9 cellular contexts compared by ENCODE assay signal in the genomic region with DNA sequence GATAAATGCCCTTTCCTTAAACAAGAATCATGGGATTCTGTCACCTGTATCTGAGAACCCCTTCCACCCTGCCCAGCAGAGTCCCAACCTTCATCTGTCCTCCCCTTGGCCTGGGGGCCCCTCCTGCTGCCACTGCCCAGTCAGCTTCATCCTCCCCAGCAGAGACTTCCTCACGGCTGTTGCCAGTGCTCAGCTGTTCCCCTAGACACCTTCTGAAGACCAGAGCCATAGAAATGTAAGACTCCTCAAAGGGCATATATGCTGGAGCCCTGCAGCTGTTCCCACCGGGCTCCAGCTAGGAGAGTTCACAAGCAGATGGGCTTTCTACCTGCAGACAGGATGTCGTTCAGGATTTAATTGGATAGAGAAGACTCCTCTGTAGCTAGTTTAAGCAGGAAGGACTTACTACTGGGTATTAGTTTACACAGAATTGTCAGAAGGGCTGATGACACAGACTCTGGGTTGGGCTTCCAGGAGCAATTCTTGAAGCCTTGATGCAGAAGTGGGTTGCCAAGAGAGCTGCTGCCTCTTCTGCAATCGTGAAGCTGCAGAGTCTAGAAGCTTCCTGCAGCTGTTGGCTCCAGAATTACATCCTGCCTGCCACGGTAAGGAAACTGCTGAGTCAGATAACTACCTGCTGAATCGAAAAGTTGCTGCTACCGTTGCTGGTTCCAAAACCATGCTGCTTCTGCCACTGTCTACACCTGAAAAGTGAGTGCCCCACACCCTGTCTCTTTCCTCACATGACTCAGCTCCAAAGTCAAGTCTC. TPM values are rescaled to one million over a fixed set of nuclear protein-coding genes. Genes with fewer than 3 reads are reported as not detected.
DNase-seq lines count a peak whose midpoint lies in the region; ATAC-seq and TF ChIP-seq lines count a peak whose summit lies in the region.
"Had no signal": no experiment of that assay in that cellular context is flagged by ENCODE, and none has a peak within 500 bp of the region (broad histone marks: within the 10 kb centered on the region; RNA-seq: fewer than 3 reads in every experiment).

No MANE protein-coding gene starts in this region.

- no peak overlapping the region for H3K27ac Mint-ChIP-seq in HFFc6
- peak overlapping the region; percentile 88 for H3K27ac Mint-ChIP-seq in T-helper 1 cell treated with Interleukin-12 subunit alpha and Interleukin-12 subunit beta and Interleukin-4 antibody, amounts not matched to agents 30 μg/mL and 1 μg/mL, for 36 hours
- no peak overlapping the region for H3K27ac Mint-ChIP-seq in type B pancreatic cell

- H3K4me3 Mint-ChIP-seq in HFFc6, result no peak overlapping the region
- H3K4me3 Mint-ChIP-seq in T-helper 1 cell treated with Interleukin-12 subunit alpha and Interleukin-12 subunit beta and Interleukin-4 antibody, amounts not matched to agents 30 μg/mL and 1 μg/mL, for 36 hours, result peak overlapping the region; percentile 11
- no peak overlapping the region for H3K4me3 Mint-ChIP-seq in type B pancreatic cell

- H3K36me3 Mint-ChIP-seq in HFFc6 (ENCODE audit: low read depth) (no peaks in the 10 kb centered on the region), type B pancreatic cell (no peaks in the 10 kb centered on the region)
- peaks cover 4% of the 10 kb centered on the region for H3K36me3 Mint-ChIP-seq in T-helper 1 cell treated with Interleukin-12 subunit alpha and Interleukin-12 subunit beta and Interleukin-4 antibody, amounts not matched to agents 30 μg/mL and 1 μg/mL, for 36 hours (ENCODE audit: low read depth)

- peak; percentile 9 for DNase-seq in CD1c-positive myeloid dendritic cell (ENCODE audit: extremely low spot score)
- DNase-seq in HFFc6, result peak; percentile 18
- DNase-seq in fibroblast of gingiva (ENCODE audit: low read depth), result peak; percentile 47
- no peak for DNase-seq in type B pancreatic cell (ENCODE audit: extremely low spot score, unreplicated experiment)
- DNase-seq: stimulated activated CD4-positive, alpha-beta T cell treated with anti-CD3 and anti-CD28 coated beads, Interleukin-15, amount 100 ng/mL, for 24 hours had no signal

- TF ChIP-seq CTCF in HFFc6 (IDR thresholded peaks at IDR 0.05), result no peak
- TF ChIP-seq CTCF in type B pancreatic cell (conservative IDR thresholded peaks at IDR 0.05), result no peak

- H3K4me1 Mint-ChIP-seq in HFFc6 (ENCODE audit: low read depth), result peaks cover 10% of the 10 kb centered on the region
- peaks cover 51% of the 10 kb centered on the region for H3K4me1 Mint-ChIP-seq in T-helper 1 cell treated with Interleukin-12 subunit alpha and Interleukin-12 subunit beta and Interleukin-4 antibody, amounts not matched to agents 30 μg/mL and 1 μg/mL, for 36 hours (ENCODE audit: low read depth)
- H3K4me1 Mint-ChIP-seq in type B pancreatic cell (ENCODE audit: unreplicated experiment), result peaks cover 14% of the 10 kb centered on the region

- H3K9me3 Mint-ChIP-seq in HFFc6 (no peaks in the 10 kb centered on the region), type B pancreatic cell (no peaks in the 10 kb centered on the region)
- H3K9me3 Mint-ChIP-seq in T-helper 1 cell treated with Interleukin-12 subunit alpha and Interleukin-12 subunit beta and Interleukin-4 antibody, amounts not matched to agents 30 μg/mL and 1 μg/mL, for 36 hours, result peaks cover 8% of the 10 kb centered on the region

- ATAC-seq in HG03280 (IDR thresholded peaks at IDR 0.05; ENCODE audit: unreplicated experiment) (no peak), HG02970 (IDR thresholded peaks at IDR 0.05; ENCODE audit: low FRiP score, unreplicated experiment) (no peak), HG03378 (IDR thresholded peaks at IDR 0.05; ENCODE audit: unreplicated experiment) (no peak)

- H3K27me3 Mint-ChIP-seq in HFFc6 (ENCODE audit: insufficient read depth), result peaks cover 27% of the 10 kb centered on the region
- no peaks in the 10 kb centered on the region for H3K27me3 Mint-ChIP-seq in T-helper 1 cell treated with Interleukin-12 subunit alpha and Interleukin-12 subunit beta and Interleukin-4 antibody, amounts not matched to agents 30 μg/mL and 1 μg/mL, for 36 hours (ENCODE audit: low read depth)
- H3K27me3 Mint-ChIP-seq in type B pancreatic cell, result peaks cover 20% of the 10 kb centered on the region

RNA-seq across cellular contexts. Expression of a gene that starts 57.1 kb away (rescaled TPM):
- not detected for total RNA-seq in HFFc6 (2021; fragmentation: NEBNext Ultra II Directional; extraction: Animal tissue kit (Norgen Biotek cat#: 25700))
- total RNA-seq in type B pancreatic cell (ENCODE audit: low replicate concordance), result 0.65 and 4.6 TPM in 2 replicates
